14 cellular contexts compared by ENCODE assay signal in the genomic region with DNA sequence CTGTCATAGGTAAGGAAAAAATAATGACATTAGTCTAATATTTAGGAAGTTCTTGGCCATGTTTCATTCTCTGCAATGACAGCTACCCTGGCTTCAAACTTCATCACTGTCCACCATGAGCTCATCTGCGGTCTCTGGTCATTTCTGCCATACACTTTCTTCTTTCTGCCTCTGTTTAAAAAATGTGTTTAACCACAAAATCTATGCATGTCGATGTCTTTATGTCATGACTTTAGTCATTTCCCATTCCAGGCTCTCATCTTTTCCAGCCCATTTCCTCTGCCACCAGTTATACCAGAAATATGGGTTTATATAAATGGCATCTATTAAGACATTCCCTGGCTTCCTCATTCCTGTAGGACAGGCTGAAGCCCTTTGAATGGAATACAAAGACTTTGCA.
A peak's percentile ranks its signal among the peaks of the same experiment; 100 is the strongest.
DNase-seq lines count a peak whose midpoint lies in the region; ATAC-seq and TF ChIP-seq lines count a peak whose summit lies in the region.
"Had no signal": no experiment of that assay in that cellular context is flagged by ENCODE, and none has a peak within 500 bp of the region (broad histone marks: within the 10 kb centered on the region; RNA-seq: fewer than 3 reads in every experiment).

No MANE protein-coding gene starts in this region.

- DNase-seq in activated CD8-positive, alpha-beta T cell treated with anti-CD3 and anti-CD28 coated beads for 36 hours: no peak
- DNase-seq in activated CD8-positive, alpha-beta T cell treated with anti-CD3 and anti-CD28 coated beads, Interleukin-2, amount 10 ng/mL, durations not matched to agents 7 days and 5 days: no peak
- DNase-seq in activated B cell treated with CpG ODN at 0.5 μM for 24 hours: no peak
- DNase-seq in fibroblast of mammary gland (ENCODE audit: low read depth): peak; percentile 73
- DNase-seq in stimulated activated naive CD8-positive, alpha-beta T cell treated with anti-CD3 and anti-CD28 coated beads, Interleukin-15, amount 100 ng/mL, for 72 hours: no peak
- no peak for DNase-seq in NCI-H1436 (lab: John Stamatoyannopoulos, UW)
- no peak for DNase-seq in cardiac septum (ENCODE audit: low spot score)
- DNase-seq: activated CD4-positive, alpha-beta T cell treated with anti-CD3 and anti-CD28 coated beads, Interleukin-2, amount 10 ng/mL, durations not matched to agents 7 days and 5 days; H9; Karpas-422; SJCRH30; stimulated activated naive CD4-positive, alpha-beta T cell had no signal

- peaks cover 7% of the 10 kb centered on the region for H3K9me3 Mint-ChIP-seq in activated CD8-positive, alpha-beta T cell treated with anti-CD3 and anti-CD28 coated beads for 36 hours
- H3K9me3 Mint-ChIP-seq in activated CD8-positive, alpha-beta T cell treated with anti-CD3 and anti-CD28 coated beads, Interleukin-2, amount 10 ng/mL, durations not matched to agents 7 days and 5 days (ENCODE audit: insufficient read depth): peaks cover 6% of the 10 kb centered on the region
- no peaks in the 10 kb centered on the region for H3K9me3 Mint-ChIP-seq in activated B cell treated with CpG ODN at 0.5 μM for 24 hours
- H3K9me3 Mint-ChIP-seq in stimulated activated naive CD8-positive, alpha-beta T cell treated with anti-CD3 and anti-CD28 coated beads, Interleukin-15, amount 100 ng/mL, for 72 hours: peaks cover 4 to 11% of the 10 kb centered on the region in 2 donors
- H3K9me3 Mint-ChIP-seq: H9 had no signal

- H3K4me1 Mint-ChIP-seq in activated CD8-positive, alpha-beta T cell treated with anti-CD3 and anti-CD28 coated beads for 36 hours (ENCODE audit: low read depth): peaks cover 35% of the 10 kb centered on the region
- H3K4me1 Mint-ChIP-seq in activated CD8-positive, alpha-beta T cell treated with anti-CD3 and anti-CD28 coated beads, Interleukin-2, amount 10 ng/mL, durations not matched to agents 7 days and 5 days (ENCODE audit: low read depth): peaks cover 33% of the 10 kb centered on the region
- peaks cover 61% of the 10 kb centered on the region for H3K4me1 Mint-ChIP-seq in activated B cell treated with CpG ODN at 0.5 μM for 24 hours
- peaks cover 50% of the 10 kb centered on the region for H3K4me1 Mint-ChIP-seq in stimulated activated naive CD8-positive, alpha-beta T cell treated with anti-CD3 and anti-CD28 coated beads, Interleukin-15, amount 100 ng/mL, for 72 hours

- no peaks in the 10 kb centered on the region for H3K27me3 Mint-ChIP-seq in activated CD8-positive, alpha-beta T cell treated with anti-CD3 and anti-CD28 coated beads for 36 hours
- H3K27me3 Mint-ChIP-seq in activated CD8-positive, alpha-beta T cell treated with anti-CD3 and anti-CD28 coated beads, Interleukin-2, amount 10 ng/mL, durations not matched to agents 7 days and 5 days (ENCODE audit: low read depth): no peaks in the 10 kb centered on the region
- H3K27me3 Mint-ChIP-seq in activated B cell treated with CpG ODN at 0.5 μM for 24 hours: no peaks in the 10 kb centered on the region
- no peaks in the 10 kb centered on the region for H3K27me3 Mint-ChIP-seq in stimulated activated naive CD8-positive, alpha-beta T cell treated with anti-CD3 and anti-CD28 coated beads, Interleukin-15, amount 100 ng/mL, for 72 hours
- H3K27me3 Mint-ChIP-seq: activated CD4-positive, alpha-beta T cell treated with anti-CD3 and anti-CD28 coated beads, Interleukin-2, amount 10 ng/mL, durations not matched to agents 7 days and 5 days had no signal

- no peak for TF ChIP-seq CTCF in activated CD8-positive, alpha-beta T cell treated with anti-CD3 and anti-CD28 coated beads for 36 hours (IDR thresholded peaks at IDR 0.05)
- TF ChIP-seq CTCF in activated B cell treated with CpG ODN at 0.5 μM for 24 hours (IDR thresholded peaks at IDR 0.05): no peak
- TF ChIP-seq CTCF in fibroblast of mammary gland (conservative IDR thresholded peaks at IDR 0.05; ENCODE audit: control insufficient read depth, insufficient read depth, low read depth, low read length): no peak

- TF ChIP-seq POLR2A in GM18505 (IDR thresholded peaks at IDR 0.05; ENCODE audit: borderline replicate concordance, extremely low read depth, insufficient read depth, insufficient read length): no peak

- no peak overlapping the region for H3K4me3 Mint-ChIP-seq in activated CD8-positive, alpha-beta T cell treated with anti-CD3 and anti-CD28 coated beads for 36 hours
- H3K4me3 Mint-ChIP-seq in activated CD8-positive, alpha-beta T cell treated with anti-CD3 and anti-CD28 coated beads, Interleukin-2, amount 10 ng/mL, durations not matched to agents 7 days and 5 days: no peak overlapping the region
- H3K4me3 Mint-ChIP-seq in activated B cell treated with CpG ODN at 0.5 μM for 24 hours: peak overlapping the region; percentile 52
- peak overlapping the region; percentile 44 to 61 for H3K4me3 Mint-ChIP-seq in stimulated activated naive CD8-positive, alpha-beta T cell treated with anti-CD3 and anti-CD28 coated beads, Interleukin-15, amount 100 ng/mL, for 72 hours
- H3K4me3 Mint-ChIP-seq: activated CD4-positive, alpha-beta T cell treated with anti-CD3 and anti-CD28 coated beads, Interleukin-2, amount 10 ng/mL, durations not matched to agents 7 days and 5 days; H9 had no signal

- peak; percentile 24 for ATAC-seq in activated CD8-positive, alpha-beta T cell treated with anti-CD3 and anti-CD28 coated beads for 36 hours
- ATAC-seq in activated CD8-positive, alpha-beta T cell treated with anti-CD3 and anti-CD28 coated beads, Interleukin-2, amount 10 ng/mL, durations not matched to agents 7 days and 5 days: no peak
- ATAC-seq in activated B cell treated with CpG ODN at 0.5 μM for 24 hours (ENCODE audit: low read depth) (no peak), GM18505 (IDR thresholded peaks at IDR 0.05; ENCODE audit: unreplicated experiment) (no peak)
- ATAC-seq in stimulated activated naive CD8-positive, alpha-beta T cell treated with anti-CD3 and anti-CD28 coated beads, Interleukin-15, amount 100 ng/mL, for 72 hours: no peak
- ATAC-seq: left lobe of liver had no signal

- POLR2A ChIA-PET in activated CD8-positive, alpha-beta T cell treated with anti-CD3 and anti-CD28 coated beads for 36 hours (lab: Charles Lee): interaction anchor here (2.4 kb wide), 1 partner anchor 19 kb away, joined by 6 read pairs; no protein-coding TSS in a partner anchor
- POLR2A ChIA-PET in activated CD8-positive, alpha-beta T cell treated with anti-CD3 and anti-CD28 coated beads, Interleukin-2, amount 10 ng/mL, durations not matched to agents 7 days and 5 days (lab: Charles Lee): interaction anchor here (0.7 to 1.4 kb wide), 2 partner anchors 67 to 300 kb away, joined by 3 to 4 read pairs; no protein-coding TSS in a partner anchor
- POLR2A ChIA-PET in activated B cell treated with CpG ODN at 0.5 μM for 24 hours (lab: Charles Lee): interaction anchor here (1.0 to 3.2 kb wide), 6 partner anchors 12 to 68 kb away, joined by 3 to 36 read pairs (median 22); a partner anchor contains a TSS

- CTCF ChIA-PET in activated CD8-positive, alpha-beta T cell treated with anti-CD3 and anti-CD28 coated beads for 36 hours (lab: Charles Lee): no interaction called here
- CTCF ChIA-PET in activated CD8-positive, alpha-beta T cell treated with anti-CD3 and anti-CD28 coated beads, Interleukin-2, amount 10 ng/mL, durations not matched to agents 7 days and 5 days (lab: Charles Lee): interaction anchor here (0.6 to 2.2 kb wide), 3 partner anchors 12 to 35 kb away, joined by 3 to 8 read pairs (median 3); no protein-coding TSS in a partner anchor
- CTCF ChIA-PET in activated B cell treated with CpG ODN at 0.5 μM for 24 hours (lab: Charles Lee): interaction anchor here (2.4 kb wide), 1 partner anchor 67 kb away, joined by 5 read pairs; no protein-coding TSS in a partner anchor

- intact Hi-C loops in activated CD8-positive, alpha-beta T cell treated with anti-CD3 and anti-CD28 coated beads for 36 hours (cut with micrococcal nuclease): no loop called here
- intact Hi-C loops in activated B cell treated with CpG ODN at 0.5 μM for 24 hours (cut with micrococcal nuclease): no loop called here
- intact Hi-C loops in cardiac septum (cut with DNase I): no loop called here

- no peak overlapping the region for H3K4me3 ChIP-seq in fibroblast of mammary gland (ENCODE audit: control insufficient read depth, low read depth, low read length)
- H3K4me3 ChIP-seq: SJCRH30 had no signal

- peaks cover 1% of the 10 kb centered on the region for H3K36me3 Mint-ChIP-seq in activated CD8-positive, alpha-beta T cell treated with anti-CD3 and anti-CD28 coated beads for 36 hours (ENCODE audit: low read depth)
- H3K36me3 Mint-ChIP-seq in activated CD8-positive, alpha-beta T cell treated with anti-CD3 and anti-CD28 coated beads, Interleukin-2, amount 10 ng/mL, durations not matched to agents 7 days and 5 days (ENCODE audit: low read depth): peaks cover 8% of the 10 kb centered on the region
- H3K36me3 Mint-ChIP-seq in activated B cell treated with CpG ODN at 0.5 μM for 24 hours (ENCODE audit: low read depth): no peaks in the 10 kb centered on the region

- H3K27ac Mint-ChIP-seq in activated CD8-positive, alpha-beta T cell treated with anti-CD3 and anti-CD28 coated beads for 36 hours: peak overlapping the region; percentile 74
- no peak overlapping the region for H3K27ac Mint-ChIP-seq in activated CD8-positive, alpha-beta T cell treated with anti-CD3 and anti-CD28 coated beads, Interleukin-2, amount 10 ng/mL, durations not matched to agents 7 days and 5 days
- peak overlapping the region; percentile 91 for H3K27ac Mint-ChIP-seq in activated B cell treated with CpG ODN at 0.5 μM for 24 hours
- peak overlapping the region in 1 of 2 donors; percentile 77 for H3K27ac Mint-ChIP-seq in stimulated activated naive CD8-positive, alpha-beta T cell treated with anti-CD3 and anti-CD28 coated beads, Interleukin-15, amount 100 ng/mL, for 72 hours
- H3K27ac Mint-ChIP-seq: activated CD4-positive, alpha-beta T cell treated with anti-CD3 and anti-CD28 coated beads, Interleukin-2, amount 10 ng/mL, durations not matched to agents 7 days and 5 days; H9 had no signal

Comparison
In these comparisons a context has a peak if more than half of its experiments do, and no peak if none do; other contexts are left out.
1. H3K4me3 Mint-ChIP-seq: peak in activated B cell treated with CpG ODN at 0.5 μM for 24 hours (single experiment) and stimulated activated naive CD8-positive, alpha-beta T cell treated with anti-CD3 and anti-CD28 coated beads, Interleukin-15, amount 100 ng/mL, for 72 hours (2 of 2); none in activated CD8-positive, alpha-beta T cell treated with anti-CD3 and anti-CD28 coated beads for 36 hours (single experiment) and activated CD8-positive, alpha-beta T cell treated with anti-CD3 and anti-CD28 coated beads, Interleukin-2, amount 10 ng/mL, durations not matched to agents 7 days and 5 days (single experiment).